ENCODE assay signal across 19 cellular contexts in the genomic region with DNA sequence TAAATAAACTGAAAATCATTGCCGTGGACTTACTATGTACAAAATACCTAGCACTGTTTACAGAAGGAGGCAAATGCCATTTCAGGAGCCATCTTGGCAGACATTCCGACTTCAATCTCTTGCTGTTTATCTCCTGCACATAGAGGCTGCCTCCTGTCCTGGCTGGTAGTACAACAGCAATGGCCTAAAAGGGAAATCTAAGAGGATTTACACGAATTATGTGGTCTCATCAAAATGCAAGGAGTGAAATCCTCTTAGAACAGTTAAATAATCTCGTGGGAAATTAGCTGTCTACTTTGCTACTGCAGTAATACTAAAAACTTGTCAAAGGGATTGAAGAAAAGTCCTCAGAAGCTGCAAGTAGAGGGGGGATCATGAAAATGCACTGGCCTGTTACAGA.
DNase-seq lines count a peak whose midpoint lies in the region; ATAC-seq and TF ChIP-seq lines count a peak whose summit lies in the region.
"Had no signal": no experiment of that assay in that cellular context is flagged by ENCODE, and none has a peak within 500 bp of the region (broad histone marks: within the 10 kb centered on the region; RNA-seq: fewer than 3 reads in every experiment).

No MANE protein-coding gene starts in this region.

- no peak overlapping the region for H3K9ac ChIP-seq in neural progenitor cell
- H3K9ac ChIP-seq: GM23248 had no signal

- CTCF ChIA-PET in A673 (lab: Charles Lee) (no interaction called here), PC-9 (lab: Charles Lee) (no interaction called here)

- peak overlapping the region; percentile 67 for H3K27ac Mint-ChIP-seq in neural progenitor cell
- no peak overlapping the region for H3K27ac Mint-ChIP-seq in naive thymus-derived CD8-positive, alpha-beta T cell
- H3K27ac Mint-ChIP-seq: B cell; CD4-positive, alpha-beta T cell; H9 had no signal

- DNase-seq in A673 (ENCODE audit: low spot score) (peak; percentile 57), NCI-H524 (lab: John Stamatoyannopoulos, UW) (peak; percentile 9 to 62), PC-9 (no peak), neural progenitor cell (ENCODE audit: low spot score) (peak; percentile 7), NCI-H187 treated with DMSO at 0.1 percent for 48 hours (lab: John Stamatoyannopoulos, UW) (no peak), DMS153 (lab: John Stamatoyannopoulos, UW) (no peak)
- no peak for DNase-seq in naive thymus-derived CD8-positive, alpha-beta T cell
- no peak for DNase-seq in stimulated activated CD4-positive, alpha-beta T cell treated with anti-CD3 and anti-CD28 coated beads, Interleukin-4, amount 100 ng/mL, for 24 hours
- DNase-seq: 8988T; ACHN; C1 segment of cervical spinal cord; Calu3; CD4-positive, alpha-beta T cell; DND-41; GDM1; GM23248; H9; IMR-90 had no signal

- H3K4me1 Mint-ChIP-seq in neural progenitor cell: peaks cover 10% of the 10 kb centered on the region
- H3K4me1 Mint-ChIP-seq in naive thymus-derived CD8-positive, alpha-beta T cell: peaks cover 0 to 3% (median 0%) of the 10 kb centered on the region in 4 donors
- H3K4me1 Mint-ChIP-seq: B cell, H9 had no signal

- TF ChIP-seq CTCF in A673 (conservative IDR thresholded peaks at IDR 0.05; ENCODE audit: low read depth, low read length): no peak
- no peak for TF ChIP-seq CTCF in PC-9 (conservative IDR thresholded peaks at IDR 0.05)
- TF ChIP-seq CTCF in neural progenitor cell (IDR thresholded peaks at IDR 0.05): no peak

- H3F3A ChIP-seq in PC-9 (ENCODE audit: insufficient read depth, low read depth) (no peaks in the 10 kb centered on the region), neural progenitor cell (ENCODE audit: low read depth) (no peaks in the 10 kb centered on the region)

- no peak overlapping the region for H3K4me2 ChIP-seq in PC-9
- H3K4me2 ChIP-seq in neural progenitor cell: no peak overlapping the region

- H3K27ac ChIP-seq in A673 (ENCODE audit: low read depth, low read length, poor library complexity, severe bottlenecking) (no peak overlapping the region), PC-9 (no peak overlapping the region), neural progenitor cell (no peak overlapping the region)
- H3K27ac ChIP-seq: GM23248 had no signal

- no peaks in the 10 kb centered on the region for H3K9me2 ChIP-seq in PC-9 (ENCODE audit: insufficient read depth)

- no peaks in the 10 kb centered on the region for H3K27me3 ChIP-seq in A673 (replicated peaks; ENCODE audit: insufficient read depth, low read depth, low read length, poor library complexity)
- H3K27me3 ChIP-seq in PC-9 (ENCODE audit: insufficient read depth, low read depth): no peaks in the 10 kb centered on the region
- no peaks in the 10 kb centered on the region for H3K27me3 ChIP-seq in neural progenitor cell

- peaks cover 13% of the 10 kb centered on the region for H3K9me3 Mint-ChIP-seq in neural progenitor cell
- peaks cover 0 to 9% (median 0%) of the 10 kb centered on the region in 9 donors for H3K9me3 Mint-ChIP-seq in naive thymus-derived CD8-positive, alpha-beta T cell
- H3K9me3 Mint-ChIP-seq: CD4-positive, alpha-beta T cell; H9 had no signal

- H3K9me3 ChIP-seq in A673 (ENCODE audit: low read depth, low read length, poor library complexity, severe bottlenecking) (no peaks in the 10 kb centered on the region), PC-9 (ENCODE audit: insufficient read depth, low read depth) (no peaks in the 10 kb centered on the region), neural progenitor cell (ENCODE audit: low read depth) (no peaks in the 10 kb centered on the region)

- H3K4me1 ChIP-seq in A673 (ENCODE audit: insufficient read depth, low read length, poor library complexity, severe bottlenecking) (peaks cover 5% of the 10 kb centered on the region), PC-9 (replicated peaks; ENCODE audit: insufficient read depth) (no peaks in the 10 kb centered on the region), neural progenitor cell (no peaks in the 10 kb centered on the region)

- no peaks in the 10 kb centered on the region for H4K20me1 ChIP-seq in PC-9 (ENCODE audit: insufficient read depth)
- H4K20me1 ChIP-seq in neural progenitor cell (ENCODE audit: low read depth): no peaks in the 10 kb centered on the region

- intact Hi-C loops in A673 (cut with micrococcal nuclease; ENCODE audit: unreplicated experiment): no loop called here
- intact Hi-C loops in PC-9 (cut with micrococcal nuclease; ENCODE audit: unreplicated experiment): no loop called here

- H3K36me3 ChIP-seq in A673 (ENCODE audit: insufficient read depth, low read length, poor library complexity, severe bottlenecking): no peaks in the 10 kb centered on the region
- H3K36me3 ChIP-seq in PC-9 (ENCODE audit: low read depth): no peaks in the 10 kb centered on the region
- H3K36me3 ChIP-seq in neural progenitor cell: no peaks in the 10 kb centered on the region

- POLR2A ChIA-PET in A673 (lab: Charles Lee; ENCODE audit: low non-redundant PET) (no interaction called here), PC-9 (lab: Charles Lee; ENCODE audit: unreplicated experiment) (no interaction called here)
- POLR2A ChIA-PET in naive thymus-derived CD8-positive, alpha-beta T cell (lab: Charles Lee): no interaction called here

- no peak for ATAC-seq in naive thymus-derived CD8-positive, alpha-beta T cell

- no peaks in the 10 kb centered on the region for H3K79me2 ChIP-seq in PC-9 (ENCODE audit: low read depth)
- H3K79me2 ChIP-seq in neural progenitor cell (ENCODE audit: low read depth): no peaks in the 10 kb centered on the region

- H3K36me3 Mint-ChIP-seq in neural progenitor cell: peaks cover 1% of the 10 kb centered on the region
- H3K36me3 Mint-ChIP-seq in naive thymus-derived CD8-positive, alpha-beta T cell: peaks cover 0 to 4% (median 0%) of the 10 kb centered on the region in 3 donors

- peaks cover 3% of the 10 kb centered on the region for H3K27me3 Mint-ChIP-seq in neural progenitor cell (ENCODE audit: insufficient read depth, low read depth)
- H3K27me3 Mint-ChIP-seq in naive thymus-derived CD8-positive, alpha-beta T cell: peaks cover 0 to 7% (median 2%) of the 10 kb centered on the region in 5 donors
- H3K27me3 Mint-ChIP-seq: CD4-positive, alpha-beta T cell had no signal

- H3K4me3 ChIP-seq in A673 (ENCODE audit: low read depth, low read length, poor library complexity, severe bottlenecking) (no peak overlapping the region), PC-9 (no peak overlapping the region), neural progenitor cell (no peak overlapping the region)
- H3K4me3 ChIP-seq: GM23248 had no signal

- 0 out of 2 replicates have a peak overlapping the region, but pooled peaks have one; percentile 23 for H2AFZ ChIP-seq in PC-9
- peak overlapping the region; percentile 67 for H2AFZ ChIP-seq in neural progenitor cell (replicated peaks)
- H2AFZ ChIP-seq: GM23248 had no signal

- BruUV-seq in A673 (replicated peaks; lab: Mats Ljungman, UMichigan) (no TSS peak), PC-9 (replicated peaks; lab: Mats Ljungman, UMichigan) (no TSS peak)

- H3K4me3 Mint-ChIP-seq in neural progenitor cell: no peak overlapping the region
- H3K4me3 Mint-ChIP-seq in naive thymus-derived CD8-positive, alpha-beta T cell: no peak overlapping the region
- H3K4me3 Mint-ChIP-seq: B cell; CD4-positive, alpha-beta T cell; H9 had no signal

Comparison
In these comparisons a context has a peak if more than half of its experiments do, and no peak if none do; other contexts are left out.
1. DNase-seq: peak in A673 (single experiment), NCI-H524 (2 of 2) and neural progenitor cell (single experiment); none in PC-9 (0 of 2), naive thymus-derived CD8-positive, alpha-beta T cell (0 of 10), NCI-H187 treated with DMSO at 0.1 percent for 48 hours (single experiment), DMS153 (single experiment) and stimulated activated CD4-positive, alpha-beta T cell treated with anti-CD3 and anti-CD28 coated beads, Interleukin-4, amount 100 ng/mL, for 24 hours (single experiment).